ENCODE assay signal across 8 cellular contexts in the genomic region with DNA sequence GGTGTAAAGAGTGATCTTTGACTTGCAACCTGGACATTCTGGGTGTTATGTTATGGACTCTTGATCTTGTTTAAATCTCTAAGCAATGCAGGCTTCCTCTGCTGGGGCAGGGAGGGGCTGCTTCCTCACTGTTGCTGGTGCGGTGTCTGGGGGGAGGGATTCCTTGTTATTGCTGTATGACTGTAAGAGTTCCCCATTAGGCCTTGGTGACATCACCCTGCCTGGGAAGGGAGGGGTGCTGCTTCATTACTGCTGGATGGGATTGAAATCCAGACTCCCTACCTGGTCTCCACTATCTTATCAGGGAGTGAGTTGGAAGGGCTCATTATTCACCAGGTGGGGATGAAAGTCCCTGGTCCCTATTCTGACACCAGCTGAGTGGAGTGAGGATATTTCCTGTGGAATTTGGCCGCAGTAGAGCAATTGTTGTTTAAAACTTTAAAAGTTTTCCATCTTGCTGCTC. TPM values are rescaled to one million over a fixed set of nuclear protein-coding genes. Genes with fewer than 3 reads are reported as not detected.
A peak's percentile ranks its signal among the peaks of the same experiment; 100 is the strongest.
DNase-seq lines count a peak whose midpoint lies in the region; ATAC-seq, FAIRE-seq and TF ChIP-seq lines count a peak whose summit lies in the region.

No MANE protein-coding gene starts in this region.

- WGBS in esophagus, 2 donors = 58 to 71% methylated on average over 2 of the region's 2 CpGs

- DNase-seq in T-helper 17 cell (peak in 1 of 3 donors; percentile 53), nephron progenitor cell (no peak), D721Med (ENCODE audit: insufficient read length, low spot score) (no peak), globus pallidus (ENCODE audit: low spot score) (no peak), GM10266 (ENCODE audit: extremely low spot score) (no peak), NCI-H1436 treated with DMSO at 0.1 percent for 48 hours (lab: John Stamatoyannopoulos, UW) (no peak)

- H3K27me3 Mint-ChIP-seq in T-helper 17 cell (no peaks in the 10 kb centered on the region), nephron progenitor cell (ENCODE audit: low read depth, poor library complexity) (no peaks in the 10 kb centered on the region)

- H3K36me3 ChIP-seq in esophagus (ENCODE audit: control insufficient read depth in 2 of 2, insufficient read depth in 2 of 2, low read length in 1 of 2) = no peaks in the 10 kb centered on the region

- no peak overlapping the region for H3K4me3 ChIP-seq in esophagus (ENCODE audit: low read depth in 1 of 2, low read length in 2 of 2)

- H3K4me3 Mint-ChIP-seq in T-helper 17 cell = peak overlapping the region; percentile 87
- no peak overlapping the region for H3K4me3 Mint-ChIP-seq in nephron progenitor cell

- H3K9me3 Mint-ChIP-seq in nephron progenitor cell = no peaks in the 10 kb centered on the region

- no peak for TF ChIP-seq CTCF in nephron progenitor cell (IDR thresholded peaks at IDR 0.05)
- TF ChIP-seq CTCF in D721Med (IDR thresholded peaks at IDR 0.05; ENCODE audit: insufficient read depth, missing control alignments) = no peak
- TF ChIP-seq CTCF in GM10266 (IDR thresholded peaks at IDR 0.05; ENCODE audit: control insufficient read depth, insufficient read depth, low read depth, missing control alignments) = no peak

- H3K9me3 ChIP-seq in T-helper 17 cell (ENCODE audit: control insufficient read depth, low read length, poor library complexity, severe bottlenecking) (no peaks in the 10 kb centered on the region), esophagus (ENCODE audit: control insufficient read depth in 2 of 2, insufficient read depth in 1 of 2, low read depth in 1 of 2, low read length in 1 of 2) (no peaks in the 10 kb centered on the region)

- peaks cover 5% of the 10 kb centered on the region for H3K36me3 Mint-ChIP-seq in T-helper 17 cell (ENCODE audit: low read depth)
- peaks cover 28% of the 10 kb centered on the region for H3K36me3 Mint-ChIP-seq in nephron progenitor cell (ENCODE audit: low read depth)

- H3K27ac ChIP-seq in esophagus (ENCODE audit: low read depth in 2 of 2, low read length in 1 of 2) = peak overlapping the region; percentile 15 to 68

- no peak for FAIRE-seq in D721Med (lab: Jason Lieb, UNC)

- H3K27me3 ChIP-seq in esophagus (ENCODE audit: control insufficient read depth in 1 of 2, insufficient read depth in 2 of 2, low read length in 2 of 2) = no peaks in the 10 kb centered on the region

- peaks cover 65% of the 10 kb centered on the region for H3K4me1 Mint-ChIP-seq in T-helper 17 cell
- H3K4me1 Mint-ChIP-seq in nephron progenitor cell = peaks cover 28% of the 10 kb centered on the region

- peaks cover 0 to 2% of the 10 kb centered on the region in 2 donors for H3K4me1 ChIP-seq in esophagus (ENCODE audit: control insufficient read depth in 2 of 2, insufficient read depth in 2 of 2, low read length in 1 of 2)

- ATAC-seq in GM21825 (IDR thresholded peaks at IDR 0.05; ENCODE audit: unreplicated experiment) (peak; percentile 37), T-helper 17 cell (peak; percentile 62)

- H3K27ac Mint-ChIP-seq in T-helper 17 cell = peak overlapping the region; percentile 99
- peak overlapping the region; percentile 8 for H3K27ac Mint-ChIP-seq in nephron progenitor cell

RNA-seq across cellular contexts. Expression of gene OGDH, which starts 8.8 kb away (rescaled TPM):
- total RNA-seq in T-helper 17 cell = 100 to 1,000 TPM; 130 to 134 TPM
- polyA plus RNA-seq in esophagus = 10 to 100 TPM; 25.8 to 43.0 TPM

RNA-seq across cellular contexts. Expression of gene TMED4, which starts 33.1 kb away (rescaled TPM):
- total RNA-seq in T-helper 17 cell = 100 to 1,000 TPM in 1 of 2 donors, 10 to 100 TPM in 1; 99.2 to 112 TPM
- polyA plus RNA-seq in esophagus = 10 to 100 TPM; 24.3 to 26.4 TPM

RNA-seq across cellular contexts. Expression of gene DDX56, which starts 41.5 kb away (rescaled TPM):
- total RNA-seq in T-helper 17 cell = 100 to 1,000 TPM in 1 of 2 donors, 10 to 100 TPM in 1; 95.7 to 101 TPM
- polyA plus RNA-seq in esophagus = 10 to 100 TPM; 50.1 to 84.0 TPM
